Comparison of ENCODE assay signal across 12 cellular contexts in the genomic region with DNA sequence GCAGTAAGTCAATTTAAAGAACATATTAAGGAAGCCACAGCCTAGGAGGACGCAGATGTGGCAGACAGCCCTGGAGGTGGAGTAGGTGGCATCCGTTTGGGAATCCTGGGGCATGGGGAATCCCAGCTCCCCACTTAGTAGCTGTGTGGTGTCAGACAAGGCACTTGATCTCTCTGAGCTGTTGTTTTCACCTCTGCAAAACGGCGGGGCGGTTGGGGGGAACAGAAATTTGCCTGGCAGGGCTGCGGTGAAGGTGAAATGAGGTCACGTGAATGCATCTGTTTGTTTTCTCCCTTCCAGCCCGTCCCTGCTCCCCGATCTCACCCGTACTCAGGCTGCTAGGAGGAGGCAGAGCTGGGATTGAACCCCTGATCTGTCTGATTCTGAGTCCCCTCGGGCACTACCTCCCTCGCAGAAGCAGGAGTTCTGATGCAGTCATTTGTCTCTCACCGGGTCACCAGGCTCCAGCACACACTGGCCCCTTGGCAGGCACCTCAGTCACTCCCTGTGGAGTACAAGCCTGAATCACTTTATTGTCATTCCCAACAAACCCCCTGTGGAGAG. TPM values are rescaled to one million over a fixed set of nuclear protein-coding genes. Genes with fewer than 3 reads are reported as not detected.
DNase-seq lines count a peak whose midpoint lies in the region; ATAC-seq and TF ChIP-seq lines count a peak whose summit lies in the region.
"Had no signal": no experiment of that assay in that cellular context is flagged by ENCODE, and none has a peak within 500 bp of the region (broad histone marks: within the 10 kb centered on the region; RNA-seq: fewer than 3 reads in every experiment).

No MANE protein-coding gene starts in this region.

- H3K9ac ChIP-seq in OCI-LY3 (ENCODE audit: low read length) = peak overlapping the region; percentile 21

- H3K9me3 Mint-ChIP-seq in natural killer cell = no peaks in the 10 kb centered on the region

- H3K36me3 Mint-ChIP-seq in natural killer cell = no peaks in the 10 kb centered on the region

- peaks cover 27% of the 10 kb centered on the region for H3K36me3 ChIP-seq in DOHH2 (ENCODE audit: control insufficient read depth, low read length)
- H3K36me3 ChIP-seq in OCI-LY3 (replicated peaks; ENCODE audit: low read depth, low read length) = peaks cover 15% of the 10 kb centered on the region

- no peaks in the 10 kb centered on the region for H4K20me1 ChIP-seq in DOHH2 (ENCODE audit: control insufficient read depth, insufficient read depth, low read depth, low read length)
- H4K20me1 ChIP-seq in OCI-LY3 (ENCODE audit: insufficient read depth, low read length) = peaks cover 8% of the 10 kb centered on the region; the same call in 1 of the 2 replicates

- DNase-seq in activated effector memory CD4-positive, alpha-beta T cell treated with Interleukin-2 at 50 U/mL for 16 hours = peak; percentile 64
- DNase-seq in natural killer cell (no peak), NCI-H1694 (lab: John Stamatoyannopoulos, UW) (no peak), NCI-H510A (lab: John Stamatoyannopoulos, UW) (no peak)
- DNase-seq: NCI-H1436 treated with DMSO at 0.1 percent for 48 hours, T1000 had no signal

- H3K9me2 ChIP-seq in DOHH2 (replicated peaks; ENCODE audit: control insufficient read depth, low read length) = no peaks in the 10 kb centered on the region

- H3K27ac ChIP-seq in DOHH2 (ENCODE audit: low read depth, low read length) = peak overlapping the region; percentile 99
- H3K27ac ChIP-seq in OCI-LY3 (ENCODE audit: low read length) = no peak overlapping the region

- intact Hi-C loops in natural killer cell (cut with micrococcal nuclease) = loop anchor here (10.0 kb wide), 1 partner anchor 545 kb away; no protein-coding TSS in a partner anchor

- H2AFZ ChIP-seq in OCI-LY3 (ENCODE audit: low read depth, low read length) = no peak overlapping the region

- peak in 1 of 3 donors; percentile 4 for ATAC-seq in natural killer cell
- no peak for ATAC-seq in GM21515 (IDR thresholded peaks at IDR 0.05; ENCODE audit: unreplicated experiment)
- ATAC-seq in GM18858 (IDR thresholded peaks at IDR 0.05; ENCODE audit: unreplicated experiment) = no peak

- peaks cover 43% of the 10 kb centered on the region for H3K79me2 ChIP-seq in DOHH2 (ENCODE audit: control insufficient read depth, low read length)
- peaks cover 38% of the 10 kb centered on the region for H3K79me2 ChIP-seq in OCI-LY3 (ENCODE audit: low read length)

- H3K27me3 Mint-ChIP-seq in natural killer cell (ENCODE audit: low read depth in 2 of 2) = no peaks in the 10 kb centered on the region

- H3F3A ChIP-seq in DOHH2 (ENCODE audit: control insufficient read depth, insufficient read depth) = peaks cover 53% of the 10 kb centered on the region

- H3K4me3 ChIP-seq in DOHH2 (ENCODE audit: low read length) (peak overlapping the region; percentile 95), OCI-LY3 (ENCODE audit: low read length) (peak overlapping the region; percentile 39)

- H3K27ac Mint-ChIP-seq in natural killer cell = peak overlapping the region; percentile 99 to 100

- no peak for TF ChIP-seq CTCF in DOHH2 (IDR thresholded peaks at IDR 0.05; ENCODE audit: low read depth, low read length, poor library complexity, severe bottlenecking)
- TF ChIP-seq CTCF in OCI-LY3 (IDR thresholded peaks at IDR 0.05; ENCODE audit: low read depth, low read length) = no peak
- TF ChIP-seq CTCF in natural killer cell (IDR thresholded peaks at IDR 0.05) = no peak

- H3K4me3 Mint-ChIP-seq in natural killer cell = peak overlapping the region; percentile 57

- H3K27me3 ChIP-seq in DOHH2 (ENCODE audit: control insufficient read depth, low read length) (no peaks in the 10 kb centered on the region), OCI-LY3 (ENCODE audit: low read depth, low read length) (no peaks in the 10 kb centered on the region)

- H3K4me1 Mint-ChIP-seq in natural killer cell = peaks cover 52 to 61% of the 10 kb centered on the region in 2 donors

- no peaks in the 10 kb centered on the region for H3K9me3 ChIP-seq in DOHH2 (ENCODE audit: control insufficient read depth, insufficient read depth, low read length)
- no peaks in the 10 kb centered on the region for H3K9me3 ChIP-seq in OCI-LY3 (ENCODE audit: insufficient read depth, low read length)

- H3K4me2 ChIP-seq in DOHH2 (ENCODE audit: low read length) (peak overlapping the region; percentile 94), OCI-LY3 (ENCODE audit: low read length) (peak overlapping the region; percentile 100)

- H3K4me1 ChIP-seq in DOHH2 (ENCODE audit: control insufficient read depth, low read length) (peaks cover 77% of the 10 kb centered on the region), OCI-LY3 (ENCODE audit: low read length) (peaks cover 78% of the 10 kb centered on the region)

RNA-seq across cellular contexts. Expression of gene LAPTM5, which starts 2.2 kb away (rescaled TPM):
- total RNA-seq in natural killer cell = 100 to 1,000 TPM; 520 to 674 (median 533) TPM

RNA-seq across cellular contexts. Expression of gene MATN1, which starts 36.4 kb away (rescaled TPM):
- total RNA-seq in natural killer cell = 1 to 10 TPM in 2 of 3 donors, under 1 TPM in 1; 0.93 to 1.7 (median 1.2) TPM
- total RNA-seq: bronchial epithelial cell, myocyte had no signal
